ENCODE assay signal across 1 cellular context in genomic region chr2:186842373-186842772, GRCh38.
A peak's percentile ranks its signal among the peaks of the same experiment; 100 is the strongest.
TF ChIP-seq lines count a peak whose summit lies in the region.

No MANE protein-coding gene starts in this region.

TF ChIP-seq in IMR-90, 13 proteins besides CTCF, POLR2A, EP300 and RAD21:
- TF ChIP-seq MXI1 (IDR thresholded peaks at IDR 0.05; ENCODE audit: borderline replicate concordance, low read depth, low read length): no peak
- TF ChIP-seq USF2 (IDR thresholded peaks at IDR 0.05; ENCODE audit: low read depth, low read length): no peak
- no peak for TF ChIP-seq CHD1 (IDR thresholded peaks at IDR 0.05; ENCODE audit: low read depth, low read length)
- peak; percentile 74 for TF ChIP-seq MAFK (IDR thresholded peaks at IDR 0.05; ENCODE audit: low read depth, low read length)
- no peak for TF ChIP-seq RFX5 (IDR thresholded peaks at IDR 0.05; ENCODE audit: low read depth, low read length)
- TF ChIP-seq CEBPB (IDR thresholded peaks at IDR 0.05; ENCODE audit: low read depth, low read length): no peak
- TF ChIP-seq NFE2L2 (IDR thresholded peaks at IDR 0.05; ENCODE audit: low read depth, low read length): no peak
- no peak for TF ChIP-seq ELK1 (IDR thresholded peaks at IDR 0.05; ENCODE audit: borderline replicate concordance, low read depth, low read length)
